In the genomic region with DNA sequence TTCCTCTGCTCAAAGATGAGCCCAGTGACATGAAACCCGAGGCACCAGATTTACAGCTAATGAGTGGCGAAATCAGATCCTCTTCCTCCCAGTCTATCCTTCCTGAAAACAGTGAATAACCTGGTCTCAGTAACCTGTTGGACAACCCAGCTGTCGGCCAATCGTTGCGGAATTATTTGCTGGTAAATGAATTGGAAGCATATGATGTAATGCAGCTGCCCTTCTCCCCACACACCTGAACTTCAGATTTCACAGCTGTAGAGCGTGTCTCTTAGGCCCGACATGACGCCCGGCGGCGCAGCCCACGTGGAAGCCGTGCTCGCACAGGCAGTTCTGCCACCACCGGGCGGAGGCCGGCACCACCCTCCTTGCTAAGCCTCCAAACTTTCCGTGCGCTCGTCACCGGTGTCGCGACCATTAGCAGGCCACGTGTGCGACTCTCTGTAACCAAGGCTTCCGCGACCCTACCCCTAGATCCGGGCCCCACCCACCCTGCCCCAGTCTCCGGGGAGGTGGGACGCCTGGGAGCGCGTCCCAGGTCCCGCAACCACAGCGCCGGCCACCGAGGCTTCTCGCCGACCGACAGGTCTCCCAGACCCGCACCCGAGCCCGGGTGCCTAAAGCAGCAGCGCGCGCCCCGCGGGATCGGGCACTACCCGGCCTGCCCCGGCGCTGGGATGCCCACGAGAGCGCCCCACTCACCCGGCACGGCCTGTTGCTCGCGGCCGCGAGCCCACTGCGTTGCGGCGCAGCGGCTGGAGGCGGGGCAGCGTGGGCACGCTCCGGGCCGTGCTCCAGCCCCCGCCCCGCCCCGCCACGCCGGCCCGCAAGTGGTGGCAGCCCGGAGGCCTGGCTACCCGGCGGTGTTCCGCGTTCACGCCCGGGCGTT, we compare ENCODE assay signal across 9 cellular contexts. TPM values are rescaled to one million over a fixed set of nuclear protein-coding genes. Genes with fewer than 3 reads are reported as not detected.
DNase-seq lines count a peak whose midpoint lies in the region; ATAC-seq, FAIRE-seq and TF ChIP-seq lines count a peak whose summit lies in the region.
"Had no signal": no experiment of that assay in that cellular context is flagged by ENCODE, and none has a peak within 500 bp of the region (broad histone marks: within the 10 kb centered on the region; RNA-seq: fewer than 3 reads in every experiment).

Gene RIOX2 (minus strand): TSS at position 753 of the 889 bp plus-strand sequence. CDS start 4,838 bp downstream, outside the sequence.

- no peaks in the 10 kb centered on the region for H3K27me3 ChIP-seq in WERI-Rb-1 (ENCODE audit: insufficient read depth, low read depth, severe bottlenecking)
- no peaks in the 10 kb centered on the region for H3K27me3 ChIP-seq in bronchial epithelial cell (ENCODE audit: control insufficient read depth, insufficient read depth, low read length)

- H3K4me3 ChIP-seq in WERI-Rb-1 (ENCODE audit: low read depth, low read length) (peak within 1 kb of the TSS; percentile 52), bronchial epithelial cell (ENCODE audit: low read depth, low read length) (peak within 1 kb of the TSS; percentile 72)

- FAIRE-seq in bronchial epithelial cell (lab: Jason Lieb, UNC) (peak; percentile 66), islet of Langerhans (lab: Jason Lieb, UNC) (peak; percentile 53)
- FAIRE-seq: G401.6 had no signal

- H3K9me3 ChIP-seq in WERI-Rb-1 (ENCODE audit: severe bottlenecking) = no peaks in the 10 kb centered on the region

- H3K27ac ChIP-seq in WERI-Rb-1 = peak within 1 kb of the TSS; percentile 84

- ATAC-seq in HG02938 (IDR thresholded peaks at IDR 0.05; ENCODE audit: unreplicated experiment) = peak; percentile 92

- H3K36me3 ChIP-seq in WERI-Rb-1 (peaks cover 10% of the 10 kb centered on the region), bronchial epithelial cell (ENCODE audit: control insufficient read depth, insufficient read depth, low read length) (no peaks in the 10 kb centered on the region)

- TF ChIP-seq CTCF in WERI-Rb-1 (IDR thresholded peaks at IDR 0.05; ENCODE audit: low read depth, low read length) = peak; percentile 1; the same call in 1 of the 2 replicates
- TF ChIP-seq CTCF in bronchial epithelial cell (IDR thresholded peaks at IDR 0.05; ENCODE audit: insufficient read depth, low read length, severe bottlenecking) = peak; percentile 19

- peak; percentile 68 to 81 for DNase-seq in NCI-H2081 (lab: John Stamatoyannopoulos, UW)
- no peak for DNase-seq in NCI-H2081 treated with DMSO at 0.1 percent for 48 hours (lab: John Stamatoyannopoulos, UW)
- peak; percentile 62 for DNase-seq in NCI-H2107 treated with DMSO at 0.1 percent for 48 hours (lab: John Stamatoyannopoulos, UW; ENCODE audit: unreplicated experiment)
- peak; percentile 73 for DNase-seq in WERI-Rb-1
- DNase-seq in bronchial epithelial cell (ENCODE audit: low read depth) = peak; percentile 84
- DNase-seq in stimulated activated CD4-positive, alpha-beta T cell treated with anti-CD3 and anti-CD28 coated beads, Interleukin-12 subunit alpha, Interleukin-12 subunit beta, amount 100 ng/mL, for 48 hours (ENCODE audit: low read depth in 2 of 3, low spot score in 1 of 3) = peak; percentile 57 to 70 (median 69)

RNA-seq across cellular contexts. Expression of gene RIOX2, which starts in this region (rescaled TPM):
- 36.4 and 40.3 TPM in 2 replicates for total RNA-seq in bronchial epithelial cell
